ENCODE assay signal across 8 cellular contexts in genomic region chr1:152479792-152480595, GRCh38. TPM values are rescaled to one million over a fixed set of nuclear protein-coding genes. Genes with fewer than 3 reads are reported as not detected.
DNase-seq lines count a peak whose midpoint lies in the region; ATAC-seq and TF ChIP-seq lines count a peak whose summit lies in the region.

No MANE protein-coding gene starts in this region.

- 65% methylated on average over 9 of the region's 10 CpGs for WGBS in prostate gland

- no peaks in the 10 kb centered on the region for H3K27me3 ChIP-seq in prostate gland (replicated peaks; ENCODE audit: insufficient read depth)

- no peak for TF ChIP-seq POLR2A in prostate gland (IDR thresholded peaks at IDR 0.05)

- no peak overlapping the region for H3K27ac ChIP-seq in prostate gland

- H3K4me3 ChIP-seq in prostate gland: no peak overlapping the region

- intact Hi-C loops in prostate gland (cut with DNase I): no loop called here

- H3K9me3 ChIP-seq in prostate gland: no peaks in the 10 kb centered on the region

- TF ChIP-seq CTCF in LNCAP (IDR thresholded peaks at IDR 0.05): peak; percentile 59
- TF ChIP-seq CTCF in prostate gland (IDR thresholded peaks at IDR 0.05): no peak

- no peaks in the 10 kb centered on the region for H3K4me1 ChIP-seq in prostate gland (replicated peaks)

- peak; percentile 4 for DNase-seq in ELF-1 (ENCODE audit: low read depth, low spot score)
- peak; percentile 39 to 66 for DNase-seq in activated CD4-positive, alpha-beta T cell treated with anti-CD3 and anti-CD28 coated beads for 24 hours (ENCODE audit: low read depth in 2 of 2)
- peak; percentile 3 for DNase-seq in effector CD8-positive, alpha-beta T cell (lab: John Stamatoyannopoulos, UW)
- peak; percentile 48 to 71 (median 64) for DNase-seq in stimulated activated CD4-positive, alpha-beta T cell treated with anti-CD3 and anti-CD28 coated beads, Interleukin-12 subunit alpha, Interleukin-12 subunit beta, amount 100 ng/mL, for 48 hours (ENCODE audit: low read depth in 2 of 3, low spot score in 1 of 3)
- DNase-seq in prostate gland (ENCODE audit: low spot score): no peak

- no peaks in the 10 kb centered on the region for H3K36me3 ChIP-seq in prostate gland

- ATAC-seq in GM21423 (IDR thresholded peaks at IDR 0.05; ENCODE audit: unreplicated experiment): no peak
- no peak for ATAC-seq in GM19035 (IDR thresholded peaks at IDR 0.05; ENCODE audit: unreplicated experiment)

RNA-seq across cellular contexts. Expression of gene LCE5A, which starts 30.6 kb away (rescaled TPM):
- not detected for total RNA-seq in prostate gland

RNA-seq across cellular contexts. Expression of gene CRCT1, which starts 34.3 kb away (rescaled TPM):
- total RNA-seq in prostate gland: not detected
